9 cellular contexts compared by ENCODE assay signal in genomic region chr1:30779294-30780071, GRCh38. TPM values are rescaled to one million over a fixed set of nuclear protein-coding genes. Genes with fewer than 3 reads are reported as not detected.
A peak's percentile ranks its signal among the peaks of the same experiment; 100 is the strongest.
DNase-seq lines count a peak whose midpoint lies in the region; ATAC-seq and TF ChIP-seq lines count a peak whose summit lies in the region.
"Had no signal": no experiment of that assay in that cellular context is flagged by ENCODE, and none has a peak within 500 bp of the region (broad histone marks: within the 10 kb centered on the region; RNA-seq: fewer than 3 reads in every experiment).

No MANE protein-coding gene starts in this region.

- H3K4ac ChIP-seq in H9 (ENCODE audit: low read depth, low read length): no peak overlapping the region

- H2BK12ac ChIP-seq in H9 (ENCODE audit: insufficient read length, low read depth, low read length): no peak overlapping the region

- TF ChIP-seq CTCF in H9 (conservative IDR thresholded peaks at IDR 0.05) (peak; percentile 97), WERI-Rb-1 (IDR thresholded peaks at IDR 0.05; ENCODE audit: low read depth, low read length) (peak; percentile 89), brain microvascular endothelial cell (IDR thresholded peaks at IDR 0.05; ENCODE audit: low read depth, low read length, missing control alignments) (peak; percentile 94)

- H3K23me2 ChIP-seq in H9 (ENCODE audit: insufficient read length, low read depth, low read length, poor library complexity, severe bottlenecking): peaks cover 4% of the 10 kb centered on the region

- H3T11ph ChIP-seq in H9 (ENCODE audit: low read length): no peak overlapping the region

- H3K14ac ChIP-seq in H9 (ENCODE audit: insufficient read depth, low read length): no peak overlapping the region

- peaks cover 10 to 19% of the 10 kb centered on the region in 2 experiments for H3K4me1 Mint-ChIP-seq in H9

- H3K4me3 Mint-ChIP-seq in H9: no peak overlapping the region

- no peak overlapping the region for H3K56ac ChIP-seq in H9 (ENCODE audit: insufficient read length, low read depth, low read length)

- H3K79me2 ChIP-seq in H9 (ENCODE audit: insufficient read depth, low read length): no peaks in the 10 kb centered on the region

- H3K18ac ChIP-seq in H9 (ENCODE audit: insufficient read length, low read depth, low read length): no peak overlapping the region

- H3K27ac ChIP-seq in H9 (ENCODE audit: insufficient read length, low read depth, low read length) (no peak overlapping the region), WERI-Rb-1 (no peak overlapping the region), brain microvascular endothelial cell (no peak overlapping the region)
- H3K27ac ChIP-seq: epithelial cell of prostate had no signal

- no peaks in the 10 kb centered on the region for H4K20me1 ChIP-seq in H9 (ENCODE audit: control insufficient read depth, insufficient read depth, insufficient read length)

- H2BK5ac ChIP-seq in H9 (ENCODE audit: insufficient read length, low read length): no peak overlapping the region

- no peak overlapping the region for H4K8ac ChIP-seq in H9 (replicated peaks; ENCODE audit: insufficient read length, low read depth, low read length)

- no peak overlapping the region for H4K5ac ChIP-seq in H9 (ENCODE audit: insufficient read length, low read depth, low read length)

- H2BK20ac ChIP-seq in H9 (ENCODE audit: low read depth, low read length, poor library complexity, severe bottlenecking): no peak overlapping the region

- H3K27me3 ChIP-seq in H9 (ENCODE audit: insufficient read depth, low read length) (no peaks in the 10 kb centered on the region; the same call in 1 of the 2 replicates), WERI-Rb-1 (ENCODE audit: insufficient read depth, low read depth, severe bottlenecking) (no peaks in the 10 kb centered on the region), brain microvascular endothelial cell (replicated peaks) (no peaks in the 10 kb centered on the region)

- ATAC-seq in HG02840 (IDR thresholded peaks at IDR 0.05; ENCODE audit: low FRiP score, unreplicated experiment): no peak

- no peaks in the 10 kb centered on the region for H3K9me3 Mint-ChIP-seq in H9

- no CpG with 5 or more reads among the region's 12 CpGs for WGBS in H9 (ENCODE audit: extremely low coverage, insufficient read length, low lambda C conversion rate)

- H3K4me1 ChIP-seq in H9 (ENCODE audit: insufficient read depth, low read length): no peaks in the 10 kb centered on the region

- no peak overlapping the region for H2AK5ac ChIP-seq in H9 (ENCODE audit: insufficient read length, low read length)

- DNase-seq in DMS53 treated with DMSO at 0.1 percent for 48 hours (lab: John Stamatoyannopoulos, UW; ENCODE audit: unreplicated experiment) (peak; percentile 50), H9 (peak; percentile 92), NCI-H2107 treated with DMSO at 0.1 percent for 48 hours (lab: John Stamatoyannopoulos, UW; ENCODE audit: unreplicated experiment) (peak; percentile 71), WERI-Rb-1 (peak; percentile 93), brain microvascular endothelial cell (peak; percentile 70), islet precursor cell (peak; percentile 95)
- DNase-seq in stimulated activated CD4-positive, alpha-beta T cell treated with anti-CD3 and anti-CD28 coated beads, Interleukin-1b, Interleukin-23, amount 100 ng/mL, for 4 hours (ENCODE audit: low read depth in 2 of 2): peak; percentile 94 to 95

- no peaks in the 10 kb centered on the region for H3K79me1 ChIP-seq in H9 (ENCODE audit: insufficient read depth, low read depth, low read length, poor library complexity, severe bottlenecking)

- no peak overlapping the region for H2BK15ac ChIP-seq in H9 (ENCODE audit: low read depth, low read length)

- in situ Hi-C loops in brain microvascular endothelial cell (cut with HindIII; ENCODE audit: low pct_ligation_motif_present, low sequenced_read_pairs): no loop called here

- no peak overlapping the region for H4K91ac ChIP-seq in H9 (ENCODE audit: insufficient read length, low read depth, low read length)

- H3K9me3 ChIP-seq in H9 (ENCODE audit: control insufficient read depth, low read depth, low read length) (no peaks in the 10 kb centered on the region), WERI-Rb-1 (ENCODE audit: severe bottlenecking) (no peaks in the 10 kb centered on the region)

- no peak overlapping the region for H3K27ac Mint-ChIP-seq in H9

- peaks cover 18% of the 10 kb centered on the region for H3K27me3 Mint-ChIP-seq in H9 (ENCODE audit: low read depth)

- H2BK120ac ChIP-seq in H9 (ENCODE audit: low read depth, low read length, poor library complexity, severe bottlenecking): no peak overlapping the region

- H3K9ac ChIP-seq in H9 (ENCODE audit: extremely low read depth, insufficient read length, low read length): no peak overlapping the region

- no peaks in the 10 kb centered on the region for H3K36me3 Mint-ChIP-seq in H9 (ENCODE audit: insufficient read depth in 1 of 3, low read depth in 3 of 3)

- H3K36me3 ChIP-seq in WERI-Rb-1: no peaks in the 10 kb centered on the region
- no peaks in the 10 kb centered on the region for H3K36me3 ChIP-seq in brain microvascular endothelial cell (replicated peaks)

- no peak overlapping the region for H3K4me2 ChIP-seq in H9 (ENCODE audit: insufficient read depth, insufficient read length, low read length)

- no peak overlapping the region for H3K23ac ChIP-seq in H9 (ENCODE audit: insufficient read length, low read depth, low read length)

- H3K4me3 ChIP-seq in WERI-Rb-1 (ENCODE audit: low read depth, low read length) (no peak overlapping the region), brain microvascular endothelial cell (ENCODE audit: low read depth, low read length) (no peak overlapping the region)

- no peak overlapping the region for H2AFZ ChIP-seq in H9 (ENCODE audit: low read length)

RNA-seq across cellular contexts. Expression of gene LAPTM5, which starts 21.9 kb away (rescaled TPM):
- 0.15 and 0.20 TPM in 2 replicates for total RNA-seq in H9 (2021)

RNA-seq across cellular contexts. Expression of gene MATN1, which starts 56.1 kb away (rescaled TPM):
- total RNA-seq in H9 (2021): not detected in 2 replicates
